Comparison of ENCODE assay signal across 29 cellular contexts in the genomic region with DNA sequence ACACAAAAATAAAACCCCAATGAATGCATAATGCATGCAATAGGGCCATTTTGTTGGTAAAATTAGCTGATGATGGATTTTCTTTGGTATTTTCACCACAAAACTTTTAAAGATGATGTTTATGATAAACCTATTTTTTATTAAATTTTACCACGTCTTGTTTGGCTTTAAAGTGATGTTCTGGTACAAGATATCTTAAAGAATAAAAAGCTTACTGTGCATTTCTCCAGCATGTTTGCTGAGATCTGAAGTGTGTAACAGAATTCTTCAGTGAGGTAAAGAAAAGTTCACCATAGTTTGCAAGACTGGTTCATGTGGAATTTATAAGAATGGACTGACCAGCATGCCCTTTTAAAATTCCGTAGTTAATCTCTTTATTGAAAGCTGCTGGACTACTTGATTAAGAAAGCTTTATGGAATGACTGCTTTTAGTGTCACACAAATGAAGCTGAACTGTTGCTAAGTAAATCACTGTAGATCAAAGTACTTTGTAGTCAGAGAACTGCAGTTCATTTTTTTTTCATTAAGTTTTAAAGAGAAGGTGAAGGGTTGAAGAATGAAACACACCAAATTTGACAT.
A peak's percentile ranks its signal among the peaks of the same experiment; 100 is the strongest.
DNase-seq lines count a peak whose midpoint lies in the region; ATAC-seq, FAIRE-seq and TF ChIP-seq lines count a peak whose summit lies in the region.
"Had no signal": no experiment of that assay in that cellular context is flagged by ENCODE, and none has a peak within 500 bp of the region (broad histone marks: within the 10 kb centered on the region; RNA-seq: fewer than 3 reads in every experiment).

No MANE protein-coding gene starts in this region.

- WGBS in GM23248 (ENCODE audit: low coverage in 1 of 2, low lambda C conversion rate in 2 of 2, missing lambda C conversion rate in 2 of 2), 2 experiments, result 26 to 27% methylated on average over 2 of the region's 2 CpGs
- WGBS in hepatocyte (ENCODE audit: low lambda C conversion rate, missing lambda C conversion rate), result 23% methylated on average over 2 of the region's 2 CpGs
- 9% methylated on average over 2 of the region's 2 CpGs for WGBS in smooth muscle cell (ENCODE audit: low lambda C conversion rate)

- H3K36me3 ChIP-seq in GM23248 (ENCODE audit: low read depth) (no peaks in the 10 kb centered on the region), hepatocyte (replicated peaks; ENCODE audit: insufficient read depth, low read depth) (no peaks in the 10 kb centered on the region), smooth muscle cell (ENCODE audit: low read depth) (no peaks in the 10 kb centered on the region)
- H3K36me3 ChIP-seq: esophagus squamous epithelium, neutrophil, upper lobe of left lung had no signal

- H3K4me3 ChIP-seq in GM23248 (no peak overlapping the region), hepatocyte (no peak overlapping the region), smooth muscle cell (no peak overlapping the region)
- H3K4me3 ChIP-seq: esophagus squamous epithelium, psoas muscle, upper lobe of left lung had no signal

- H3K27me3 ChIP-seq in GM23248 (replicated peaks; ENCODE audit: insufficient read depth) (no peaks in the 10 kb centered on the region), hepatocyte (no peaks in the 10 kb centered on the region), smooth muscle cell (ENCODE audit: low read depth) (no peaks in the 10 kb centered on the region)
- H3K27me3 ChIP-seq: esophagus squamous epithelium, neutrophil, upper lobe of left lung had no signal

- peak; percentile 38 for DNase-seq in GM23248
- DNase-seq in amniotic epithelial cell (ENCODE audit: low read depth), result peak; percentile 12
- DNase-seq in hepatocyte (ENCODE audit: low spot score), result no peak
- DNase-seq in smooth muscle cell (lab: John Stamatoyannopoulos, UW; ENCODE audit: unreplicated experiment), result no peak
- no peak for DNase-seq in RCC 7860 (ENCODE audit: low spot score)
- DNase-seq: activated CD4-positive, alpha-beta T cell treated with anti-CD3 and anti-CD28 coated beads for 36 hours; activated CD8-positive, alpha-beta T cell treated with anti-CD3 and anti-CD28 coated beads, Interleukin-2, amount 10 ng/mL, durations not matched to agents 7 days and 5 days; aorta; CD4-positive, CD25-positive, alpha-beta regulatory T cell; central memory CD4-positive, alpha-beta T cell; EL; esophagus squamous epithelium; hypothalamus; immature natural killer cell; NCI-H1417; NCI-H2081 treated with DMSO at 0.1 percent for 48 hours; NCI-H345; NCI-H748 treated with DMSO at 0.1 percent for 48 hours; psoas muscle; small intestine; upper lobe of left lung had no signal

- no peak overlapping the region for H3K9ac ChIP-seq in GM23248
- H3K9ac ChIP-seq in smooth muscle cell (ENCODE audit: low read depth), result no peak overlapping the region

- no peaks in the 10 kb centered on the region for H3K79me2 ChIP-seq in GM23248 (ENCODE audit: insufficient read depth)
- peaks cover 80% of the 10 kb centered on the region for H3K79me2 ChIP-seq in hepatocyte
- H3K79me2 ChIP-seq in smooth muscle cell (ENCODE audit: low read depth), result peaks cover 27% of the 10 kb centered on the region

- ATAC-seq in activated CD4-positive, CD25-positive, alpha-beta regulatory T cell treated with anti-CD3 and anti-CD28 coated beads, Interleukin-2, amount 50 U/mL, for 24 hours, result no peak
- ATAC-seq in GM18909 (IDR thresholded peaks at IDR 0.05; ENCODE audit: poor library complexity, unreplicated experiment), result no peak
- ATAC-seq: activated CD4-positive, alpha-beta T cell treated with anti-CD3 and anti-CD28 coated beads for 36 hours; activated CD8-positive, alpha-beta T cell treated with anti-CD3 and anti-CD28 coated beads, Interleukin-2, amount 10 ng/mL, durations not matched to agents 7 days and 5 days; activated naive CD4-positive, alpha-beta T cell treated with anti-CD3 and anti-CD28 coated beads, Interleukin-2, amount 50 U/mL, for 72 hours; HCT116; left lobe of liver; psoas muscle had no signal

- no peak for TF ChIP-seq CTCF in hepatocyte (IDR thresholded peaks at IDR 0.05; ENCODE audit: poor library complexity)
- TF ChIP-seq CTCF in smooth muscle cell (IDR thresholded peaks at IDR 0.05; ENCODE audit: borderline replicate concordance, insufficient read depth, poor library complexity, severe bottlenecking), result no peak

- H3K4me2 ChIP-seq in GM23248 (ENCODE audit: unreplicated experiment), result peak overlapping the region; percentile 1
- H3K4me2 ChIP-seq in hepatocyte, result peak overlapping the region; percentile 13
- peak overlapping the region; percentile 54 for H3K4me2 ChIP-seq in smooth muscle cell

- peak overlapping the region; percentile 13; the same call in 1 of the 2 replicates for H3K27ac ChIP-seq in GM23248
- H3K27ac ChIP-seq in hepatocyte, result no peak overlapping the region
- H3K27ac ChIP-seq in smooth muscle cell (ENCODE audit: low read depth), result peak overlapping the region; percentile 36
- H3K27ac ChIP-seq: esophagus squamous epithelium, neutrophil, psoas muscle, upper lobe of left lung had no signal

- H3K4me1 ChIP-seq in GM23248 (ENCODE audit: insufficient read depth), result peaks cover 11% of the 10 kb centered on the region
- peaks cover 9% of the 10 kb centered on the region for H3K4me1 ChIP-seq in hepatocyte (ENCODE audit: insufficient read depth)
- peaks cover 26% of the 10 kb centered on the region for H3K4me1 ChIP-seq in smooth muscle cell (ENCODE audit: low read depth)
- H3K4me1 ChIP-seq: esophagus squamous epithelium, psoas muscle, upper lobe of left lung had no signal

- no peaks in the 10 kb centered on the region for H3K9me3 ChIP-seq in GM23248 (ENCODE audit: low read depth)
- no peaks in the 10 kb centered on the region for H3K9me3 ChIP-seq in hepatocyte (ENCODE audit: low read depth)
- H3K9me3 ChIP-seq in smooth muscle cell (replicated peaks; ENCODE audit: low read depth), result no peaks in the 10 kb centered on the region
- H3K9me3 ChIP-seq: esophagus squamous epithelium, neutrophil, psoas muscle had no signal

- H4K20me1 ChIP-seq in GM23248 (ENCODE audit: insufficient read depth) (no peaks in the 10 kb centered on the region), hepatocyte (ENCODE audit: insufficient read depth, poor library complexity, severe bottlenecking) (no peaks in the 10 kb centered on the region), smooth muscle cell (ENCODE audit: low read depth) (peaks cover 27% of the 10 kb centered on the region)

- in situ Hi-C loops in GM23248 (cut with MboI), result no loop called here

- H2AFZ ChIP-seq in GM23248, result no peak overlapping the region
- no peak overlapping the region for H2AFZ ChIP-seq in hepatocyte
- H2AFZ ChIP-seq in smooth muscle cell (ENCODE audit: low read depth), result no peak overlapping the region

- H3K9me2 ChIP-seq in GM23248 (ENCODE audit: insufficient read depth), result no peaks in the 10 kb centered on the region
- no peaks in the 10 kb centered on the region for H3K9me2 ChIP-seq in hepatocyte (replicated peaks; ENCODE audit: insufficient read depth)

- H3F3A ChIP-seq in GM23248 (ENCODE audit: insufficient read depth) (0 out of 2 replicates have a peak, but pooled peaks cover 3% of the 10 kb centered on the region), smooth muscle cell (ENCODE audit: low read depth) (peaks cover 5% of the 10 kb centered on the region)

- no peak for FAIRE-seq in RCC 7860 (lab: Jason Lieb, UNC)
- FAIRE-seq: endometrium, GM12892, small intestine had no signal

Comparison
In these comparisons a context has a peak if more than half of its experiments do, and no peak if none do; other contexts are left out.
1. DNase-seq: peak in GM23248 (single experiment) and amniotic epithelial cell (single experiment); none in hepatocyte (single experiment), smooth muscle cell (single experiment) and RCC 7860 (single experiment).
2. H3K4me2 ChIP-seq: peak in every context shown above with its lines; median percentile 54 in smooth muscle cell; 13 in hepatocyte; 1 in GM23248.